1 cellular context compared by ENCODE assay signal in genomic region chr17:78356163-78356713, GRCh38.
TF ChIP-seq lines count a peak whose summit lies in the region.

No MANE protein-coding gene starts in this region.

TF ChIP-seq in endothelial cell of umbilical vein, 7 proteins besides CTCF, POLR2A, EP300 and RAD21:
- TF ChIP-seq MYC (IDR thresholded peaks at IDR 0.05; ENCODE audit: low read depth, low read length) (no peak), JUN (IDR thresholded peaks at IDR 0.05; ENCODE audit: borderline replicate concordance, insufficient read depth, insufficient read length, low read depth) (no peak), GATA2 (IDR thresholded peaks at IDR 0.05; ENCODE audit: insufficient read depth, insufficient read length, low read depth, low read length) (no peak), EZH2 (IDR thresholded peaks at IDR 0.05; ENCODE audit: borderline replicate concordance, low read depth, low read length, severe bottlenecking) (no peak), FOS (IDR thresholded peaks at IDR 0.05; ENCODE audit: borderline replicate concordance, insufficient read depth, low read length) (no peak), MAX (IDR thresholded peaks at IDR 0.05; ENCODE audit: insufficient read depth, insufficient read length) (no peak), POLR2AphosphoS5 (IDR thresholded peaks at IDR 0.05; ENCODE audit: insufficient read depth, low read depth, low read length) (no peak)
TF ChIP-seq in endothelial cell of umbilical vein: peak in this region for 0.
